8 cellular contexts compared by ENCODE assay signal in the genomic region with DNA sequence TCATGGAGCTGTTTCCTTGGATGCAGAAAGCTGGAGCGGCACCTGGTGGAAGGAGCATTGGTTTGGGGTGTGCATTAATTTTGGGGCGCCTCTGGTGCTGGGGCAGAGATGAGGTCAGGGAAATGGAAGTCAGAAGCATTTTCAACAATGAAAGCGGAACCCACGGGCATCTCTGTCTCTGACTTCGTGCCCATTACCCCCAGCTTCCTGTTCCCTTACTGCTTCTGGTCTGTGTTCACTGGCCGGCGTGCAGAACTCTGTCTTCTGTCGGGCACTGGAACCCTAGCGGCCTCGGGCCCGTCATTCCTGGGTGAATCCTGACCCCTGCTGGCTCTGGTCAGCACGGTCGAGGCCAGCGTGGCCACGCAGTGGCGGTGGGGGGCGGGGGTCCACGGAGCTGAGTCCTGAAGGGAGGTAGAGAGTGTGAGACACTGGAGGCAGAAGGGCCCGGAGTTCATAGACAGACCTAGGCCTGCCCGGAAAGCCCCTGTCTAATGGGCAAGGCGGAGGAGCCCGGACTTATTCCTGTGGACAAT. TPM values are rescaled to one million over a fixed set of nuclear protein-coding genes. Genes with fewer than 3 reads are reported as not detected.
DNase-seq lines count a peak whose midpoint lies in the region; ATAC-seq and TF ChIP-seq lines count a peak whose summit lies in the region.

No MANE protein-coding gene starts in this region.

- H3K27ac ChIP-seq in H9 (ENCODE audit: insufficient read length, low read depth, low read length) (no peak overlapping the region), neuronal stem cell (replicated peaks; ENCODE audit: low read length) (no peak overlapping the region), RWPE1 (no peak overlapping the region)

- no peaks in the 10 kb centered on the region for H3K79me2 ChIP-seq in H9 (ENCODE audit: insufficient read depth, low read length)

- H3K9ac ChIP-seq in H9 (ENCODE audit: extremely low read depth, insufficient read length, low read length) (no peak overlapping the region), neuronal stem cell (ENCODE audit: low read depth, low read length, poor library complexity) (no peak overlapping the region)

- H3K36me3 ChIP-seq in BE2C = no peaks in the 10 kb centered on the region
- H3K36me3 ChIP-seq in neuronal stem cell (replicated peaks in 1 of 2; ENCODE audit: control insufficient read depth in 2 of 2, insufficient read depth in 2 of 2, low read length in 2 of 2) = peaks cover 1% of the 10 kb centered on the region in 2 donors

- H2BK15ac ChIP-seq in H9 (ENCODE audit: low read depth, low read length) (no peak overlapping the region), neuronal stem cell (ENCODE audit: low read length) (no peak overlapping the region)

- no peak overlapping the region for H3K4me3 ChIP-seq in BE2C (ENCODE audit: low read depth, low read length)
- no peak overlapping the region for H3K4me3 ChIP-seq in fibroblast of villous mesenchyme (ENCODE audit: low read depth, low read length)
- H3K4me3 ChIP-seq in neuronal stem cell (ENCODE audit: low read length in 2 of 2) = no peak overlapping the region

- no peak overlapping the region for H3K56ac ChIP-seq in H9 (ENCODE audit: insufficient read length, low read depth, low read length)

- H3K4me2 ChIP-seq in H9 (ENCODE audit: insufficient read depth, insufficient read length, low read length) (no peak overlapping the region), neuronal stem cell (ENCODE audit: insufficient read depth, low read length, poor library complexity, severe bottlenecking) (no peak overlapping the region)

- peak; percentile 67 for TF ChIP-seq CTCF in BE2C (IDR thresholded peaks at IDR 0.05; ENCODE audit: low read depth, low read length)
- TF ChIP-seq CTCF in H9 (conservative IDR thresholded peaks at IDR 0.05) = peak; percentile 86
- peak; percentile 79 for TF ChIP-seq CTCF in fibroblast of villous mesenchyme (IDR thresholded peaks at IDR 0.05; ENCODE audit: insufficient read depth, low read depth, low read length)
- TF ChIP-seq CTCF in RWPE1 (conservative IDR thresholded peaks at IDR 0.05; ENCODE audit: low read depth) = no peak

- H3K4me1 Mint-ChIP-seq in H9 (peaks cover 10 to 21% of the 10 kb centered on the region in 2 experiments), T-cell (peaks cover 0 to 5% (median 4%) of the 10 kb centered on the region in 3 donors)

- H3K4me3 Mint-ChIP-seq in H9 (peak overlapping the region in 1 of 2 experiments; percentile 20; a peak in 1 of 5 replicates), T-cell (no peak overlapping the region)

- DNase-seq in BE2C (peak; percentile 81), H9 (peak; percentile 75), T-cell (peak in 6 of 34 experiments; percentile 14 to 44 (median 24)), fibroblast of villous mesenchyme (ENCODE audit: low read depth) (peak; percentile 68), neuronal stem cell (ENCODE audit: low spot score) (peak; percentile 48), T1000 (lab: John Stamatoyannopoulos, UW) (no peak), RWPE1 (ENCODE audit: low spot score) (no peak)

- H3K14ac ChIP-seq in H9 (ENCODE audit: insufficient read depth, low read length) (no peak overlapping the region), neuronal stem cell (ENCODE audit: low read length) (no peak overlapping the region)

- no CpG with 5 or more reads among the region's 22 CpGs for WGBS in H9 (ENCODE audit: extremely low coverage, insufficient read length, low lambda C conversion rate)
- WGBS in neuronal stem cell (ENCODE audit: extremely low coverage in 2 of 2, insufficient read length in 2 of 2, insufficient replicate concordance in 1 of 2), 2 donors = no CpG with 5 or more reads among the region's 22 CpGs

- H2AK5ac ChIP-seq in H9 (ENCODE audit: insufficient read length, low read length) (no peak overlapping the region), neuronal stem cell (ENCODE audit: low read depth, low read length) (peak overlapping the region; percentile 46)

- CTCF ChIA-PET in T-cell (lab: Charles Lee) (no interaction called here), RWPE1 (lab: Yijun Ruan, JAX) (interaction anchor here (0.7 to 1.0 kb wide), 2 partner anchors 28 to 117 kb away, joined by 3 to 4 read pairs; no protein-coding TSS in a partner anchor)

- no peak overlapping the region for H2BK120ac ChIP-seq in H9 (ENCODE audit: low read depth, low read length, poor library complexity, severe bottlenecking)
- no peak overlapping the region for H2BK120ac ChIP-seq in neuronal stem cell (ENCODE audit: low read depth, low read length)

- H2BK20ac ChIP-seq in H9 (ENCODE audit: low read depth, low read length, poor library complexity, severe bottlenecking) = no peak overlapping the region

- no peaks in the 10 kb centered on the region for H3K79me1 ChIP-seq in H9 (ENCODE audit: insufficient read depth, low read depth, low read length, poor library complexity, severe bottlenecking)
- H3K79me1 ChIP-seq in neuronal stem cell (ENCODE audit: low read depth, low read length) = peaks cover 2% of the 10 kb centered on the region

- H3K27me3 ChIP-seq in BE2C = no peaks in the 10 kb centered on the region
- H3K27me3 ChIP-seq in H9 (ENCODE audit: insufficient read depth, low read length) = no peaks in the 10 kb centered on the region
- H3K27me3 ChIP-seq in neuronal stem cell (ENCODE audit: control insufficient read depth in 3 of 3, insufficient read depth in 3 of 3, low read depth in 1 of 3, low read length in 3 of 3) = peaks cover 0 to 3% (median 0%) of the 10 kb centered on the region in 3 experiments

- POLR2A ChIA-PET in T-cell (lab: Charles Lee) (interaction anchor here in 1 of 2 donors (0.5 kb wide), 1 partner anchor 110 kb away, joined by 3 read pairs; no protein-coding TSS in a partner anchor), RWPE1 (lab: Yijun Ruan, JAX; ENCODE audit: low non-redundant PET) (no interaction called here)

- H2BK12ac ChIP-seq in H9 (ENCODE audit: insufficient read length, low read depth, low read length) (no peak overlapping the region), neuronal stem cell (ENCODE audit: low read length) (no peak overlapping the region)

- H3K36me3 Mint-ChIP-seq in H9 (ENCODE audit: insufficient read depth in 1 of 3, low read depth in 3 of 3) (no peaks in the 10 kb centered on the region), T-cell (peaks cover 7% of the 10 kb centered on the region)

- no peak overlapping the region for H3T11ph ChIP-seq in H9 (ENCODE audit: low read length)

- H3K23ac ChIP-seq in H9 (ENCODE audit: insufficient read length, low read depth, low read length) (no peak overlapping the region), neuronal stem cell (ENCODE audit: low read depth, low read length, poor library complexity) (peak overlapping the region; percentile 52)

- peaks cover 33% of the 10 kb centered on the region for H3K27me3 Mint-ChIP-seq in H9 (ENCODE audit: low read depth)
- peaks cover 20 to 28% of the 10 kb centered on the region in 2 donors for H3K27me3 Mint-ChIP-seq in T-cell

- H4K8ac ChIP-seq in H9 (replicated peaks; ENCODE audit: insufficient read length, low read depth, low read length) (no peak overlapping the region), neuronal stem cell (ENCODE audit: low read depth, low read length) (no peak overlapping the region)

- H3K4ac ChIP-seq in H9 (ENCODE audit: low read depth, low read length) = no peak overlapping the region
- no peak overlapping the region for H3K4ac ChIP-seq in neuronal stem cell (ENCODE audit: low read length)

- H3K18ac ChIP-seq in H9 (ENCODE audit: insufficient read length, low read depth, low read length) = no peak overlapping the region
- peak overlapping the region; percentile 7 for H3K18ac ChIP-seq in neuronal stem cell (ENCODE audit: low read length)

- H3K9me3 ChIP-seq in BE2C (0 out of 2 replicates have a peak, but pooled peaks cover 3% of the 10 kb centered on the region), H9 (ENCODE audit: control insufficient read depth, low read depth, low read length) (no peaks in the 10 kb centered on the region), neuronal stem cell (replicated peaks in 1 of 2; ENCODE audit: control insufficient read depth in 2 of 2, insufficient read depth in 1 of 2, low read depth in 1 of 2, low read length in 2 of 2) (peaks cover 5 to 11% of the 10 kb centered on the region in 2 donors)

- H3K27ac Mint-ChIP-seq in H9 (no peak overlapping the region; a peak in 1 of 7 replicates), T-cell (no peak overlapping the region)

- H3K9me3 Mint-ChIP-seq in H9 = peaks cover 0 to 9% of the 10 kb centered on the region in 2 experiments; a peak in 3 of 5 replicates
- H3K9me3 Mint-ChIP-seq in T-cell = peaks cover 6 to 11% (median 10%) of the 10 kb centered on the region in 3 donors

- H2BK5ac ChIP-seq in H9 (ENCODE audit: insufficient read length, low read length) = no peak overlapping the region
- peak overlapping the region; percentile 75 for H2BK5ac ChIP-seq in neuronal stem cell (ENCODE audit: low read length)

- H3K23me2 ChIP-seq in H9 (ENCODE audit: insufficient read length, low read depth, low read length, poor library complexity, severe bottlenecking) = no peaks in the 10 kb centered on the region

- no peaks in the 10 kb centered on the region for H4K20me1 ChIP-seq in H9 (ENCODE audit: control insufficient read depth, insufficient read depth, insufficient read length)

- ATAC-seq in T-cell (replicated peaks in 1 of 4) = peak in 3 of 4 experiments; percentile 26 to 61 (median 56)
- ATAC-seq in GM18870 (IDR thresholded peaks at IDR 0.05; ENCODE audit: unreplicated experiment) = no peak

- H4K91ac ChIP-seq in H9 (ENCODE audit: insufficient read length, low read depth, low read length) (no peak overlapping the region), neuronal stem cell (ENCODE audit: low read depth, low read length, poor library complexity) (no peak overlapping the region)

- H4K5ac ChIP-seq in H9 (ENCODE audit: insufficient read length, low read depth, low read length) = no peak overlapping the region

- no peak overlapping the region for H2AFZ ChIP-seq in H9 (ENCODE audit: low read length)
- peak overlapping the region; percentile 89 for H2AFZ ChIP-seq in neuronal stem cell (ENCODE audit: low read length)

- H3K4me1 ChIP-seq in BE2C (peaks cover 6% of the 10 kb centered on the region), H9 (ENCODE audit: insufficient read depth, low read length) (no peaks in the 10 kb centered on the region), neuronal stem cell (ENCODE audit: control insufficient read depth in 2 of 2, insufficient read depth in 1 of 2, low read depth in 1 of 2, low read length in 2 of 2) (peaks cover 4 to 13% of the 10 kb centered on the region in 2 donors)

RNA-seq across cellular contexts. Expression of gene LINGO3, which starts 7.9 kb away (rescaled TPM):
- not detected for polyA plus RNA-seq in BE2C (2012; ENCODE audit: insufficient read depth, insufficient read length, low read depth)
- 0.28 and 0.61 TPM in 2 replicates for total RNA-seq in H9 (2021)
- 1 to 10 TPM in 2 of 5 donors, under 1 TPM in 3; 0.23 to 1.7 (median 0.99) TPM for total RNA-seq in T-cell
- total RNA-seq in fibroblast of villous mesenchyme = under 0.01 TPM in 1 of 2 replicates, not detected in the other
- 0.99 TPM for polyA plus RNA-seq in neuronal stem cell (2013, experiment 1 of 2)
- 1.1 TPM for polyA plus RNA-seq in neuronal stem cell (2013, experiment 2 of 2)

RNA-seq across cellular contexts. Expression of gene LSM7, which starts 12.5 kb away (rescaled TPM):
- 1,058 TPM for polyA plus RNA-seq in BE2C (2012; ENCODE audit: insufficient read depth, insufficient read length, low read depth)
- total RNA-seq in H9 (2021) (187 and 202 TPM in 2 replicates), T-cell (100 to 1,000 TPM in 3 of 5 donors, 10 to 100 TPM in 2; 86.7 to 127 (median 107) TPM), fibroblast of villous mesenchyme (69.3 and 78.2 TPM in 2 replicates)
- polyA plus RNA-seq in neuronal stem cell (2013, experiment 1 of 2) = 368 TPM
- 371 TPM for polyA plus RNA-seq in neuronal stem cell (2013, experiment 2 of 2)

RNA-seq across cellular contexts. Expression of gene SPPL2B, which starts 12.6 kb away (rescaled TPM):
- polyA plus RNA-seq in BE2C (2012; ENCODE audit: insufficient read depth, insufficient read length, low read depth) = 132 TPM
- total RNA-seq in H9 (2021) = 69.4 and 73.7 TPM in 2 replicates
- total RNA-seq in T-cell = 100 to 1,000 TPM in 4 of 5 donors, 10 to 100 TPM in 1; 96.5 to 173 (median 133) TPM
- 25.5 and 39.9 TPM in 2 replicates for total RNA-seq in fibroblast of villous mesenchyme
- 32.8 TPM for polyA plus RNA-seq in neuronal stem cell (2013, experiment 1 of 2)
- 31.5 TPM for polyA plus RNA-seq in neuronal stem cell (2013, experiment 2 of 2)

RNA-seq across cellular contexts. Expression of gene PEAK3, which starts 33.9 kb away (rescaled TPM):
- 0.17 TPM for polyA plus RNA-seq in BE2C (2012; ENCODE audit: insufficient read depth, insufficient read length, low read depth)
- not detected in 2 replicates for total RNA-seq in H9 (2021)
- total RNA-seq in T-cell = under 1 TPM in 3 of 5 donors, not detected in 2; 0.22 to 0.49 (median 0.30) TPM
- under 0.01 TPM in 1 of 2 replicates, not detected in the other for total RNA-seq in fibroblast of villous mesenchyme
- not detected for polyA plus RNA-seq in neuronal stem cell (2013, experiment 1 of 2)
- not detected for polyA plus RNA-seq in neuronal stem cell (2013, experiment 2 of 2)

RNA-seq across cellular contexts. Expression of gene TMPRSS9, which starts 44.2 kb away (rescaled TPM):
- polyA plus RNA-seq in BE2C (2012; ENCODE audit: insufficient read depth, insufficient read length, low read depth) = 0.49 TPM
- total RNA-seq in H9 (2021) (0.24 and 0.33 TPM in 2 replicates), T-cell (not detected), fibroblast of villous mesenchyme (not detected in 2 replicates)
- polyA plus RNA-seq in neuronal stem cell (2013, experiment 1 of 2) = 0.04 TPM
- 0.03 TPM for polyA plus RNA-seq in neuronal stem cell (2013, experiment 2 of 2)

Comparison
In these comparisons a context has a peak if more than half of its experiments do, and no peak if none do; other contexts are left out.
1. DNase-seq: peak in BE2C (single experiment), H9 (single experiment), fibroblast of villous mesenchyme (single experiment) and neuronal stem cell (single experiment); none in T1000 (single experiment) and RWPE1 (single experiment).